ENCODE assay signal across 14 cellular contexts in the genomic region with DNA sequence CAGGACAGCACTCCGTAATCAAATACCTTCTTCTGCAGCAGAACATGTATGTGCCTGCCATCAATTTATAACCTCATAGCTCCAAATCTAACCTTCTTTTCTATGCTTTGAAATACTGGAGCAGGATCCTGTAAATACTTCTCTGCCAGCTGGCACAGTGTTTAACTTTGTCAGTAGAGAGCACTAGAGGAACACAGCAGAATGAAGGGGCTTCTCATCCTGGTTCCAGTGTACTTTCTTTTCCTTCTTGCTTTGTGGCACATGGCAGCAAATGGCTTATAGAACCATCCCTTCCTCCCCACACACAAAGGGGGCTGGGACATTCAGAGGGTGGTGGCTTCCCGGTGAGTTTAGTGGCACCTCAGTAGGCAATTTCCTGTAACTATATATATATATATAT. TPM values are rescaled to one million over a fixed set of nuclear protein-coding genes. Genes with fewer than 3 reads are reported as not detected.
DNase-seq lines count a peak whose midpoint lies in the region; ATAC-seq and TF ChIP-seq lines count a peak whose summit lies in the region.
"Had no signal": no experiment of that assay in that cellular context is flagged by ENCODE, and none has a peak within 500 bp of the region (broad histone marks: within the 10 kb centered on the region; RNA-seq: fewer than 3 reads in every experiment).

No MANE protein-coding gene starts in this region.

- ATAC-seq in GM21360 (IDR thresholded peaks at IDR 0.05; ENCODE audit: unreplicated experiment), result no peak
- ATAC-seq in HG03139 (IDR thresholded peaks at IDR 0.05; ENCODE audit: unreplicated experiment), result no peak
- no peak for ATAC-seq in activated naive CD8-positive, alpha-beta T cell treated with anti-CD3 and anti-CD28 coated beads, Interleukin-2, amount 50 U/mL, for 24 hours

- no peak overlapping the region for H3K27ac ChIP-seq in liver (ENCODE audit: low read depth in 1 of 2, low read length in 2 of 2)
- H3K27ac ChIP-seq: esophagus muscularis mucosa, stomach had no signal

- no peaks in the 10 kb centered on the region for H3K27me3 Mint-ChIP-seq in activated naive CD8-positive, alpha-beta T cell treated with anti-CD3 and anti-CD28 coated beads, Interleukin-2, amount 50 U/mL, for 24 hours
- H3K27me3 Mint-ChIP-seq: activated B cell treated with CpG ODN at 0.5 μM for 24 hours; activated naive CD8-positive, alpha-beta T cell had no signal

- peaks cover 1 to 13% (median 3%) of the 10 kb centered on the region in 4 donors for H3K4me1 ChIP-seq in liver (ENCODE audit: control insufficient read depth in 4 of 4, insufficient read depth in 4 of 4, low read length in 3 of 4)

- DNase-seq in NCI-H2196 (lab: John Stamatoyannopoulos, UW; ENCODE audit: unreplicated experiment) (peak; percentile 45), NCI-H2196 treated with DMSO at 0.1 percent for 48 hours (lab: John Stamatoyannopoulos, UW; ENCODE audit: unreplicated experiment) (no peak), KBM-7 (peak; percentile 39), amniotic epithelial cell (ENCODE audit: low read depth) (peak; percentile 45)
- DNase-seq in activated naive CD8-positive, alpha-beta T cell treated with anti-CD3 and anti-CD28 coated beads, Interleukin-2, amount 50 U/mL, for 24 hours, result no peak
- DNase-seq: activated B cell treated with CpG ODN at 0.5 μM for 24 hours, midbrain, NCI-H526 treated with DMSO at 0.1 percent for 48 hours, stomach had no signal

- no peaks in the 10 kb centered on the region for H3K9me3 ChIP-seq in liver (ENCODE audit: control insufficient read depth in 4 of 4, low read length in 3 of 4)
- H3K9me3 ChIP-seq: esophagus muscularis mucosa, stomach had no signal

- in situ Hi-C loops in KBM-7 (cut with MboI; ENCODE audit: low pct_unique_long_range_greater_than_20kb, low sequenced_read_pairs), result no loop called here

- no peak overlapping the region for H3K27ac Mint-ChIP-seq in activated naive CD8-positive, alpha-beta T cell treated with anti-CD3 and anti-CD28 coated beads, Interleukin-2, amount 50 U/mL, for 24 hours
- H3K27ac Mint-ChIP-seq: activated B cell treated with CpG ODN at 0.5 μM for 24 hours; activated naive CD8-positive, alpha-beta T cell had no signal

- WGBS in liver, result 73% methylated on average over 2 of the region's 2 CpGs

- peaks cover 26% of the 10 kb centered on the region for H3K4me1 Mint-ChIP-seq in activated naive CD8-positive, alpha-beta T cell treated with anti-CD3 and anti-CD28 coated beads, Interleukin-2, amount 50 U/mL, for 24 hours

- TF ChIP-seq RAD21 in liver (IDR thresholded peaks at IDR 0.05), result peak; percentile 25 to 32

- H3K9me3 Mint-ChIP-seq in activated naive CD8-positive, alpha-beta T cell treated with anti-CD3 and anti-CD28 coated beads, Interleukin-2, amount 50 U/mL, for 24 hours, result no peaks in the 10 kb centered on the region
- H3K9me3 Mint-ChIP-seq: activated B cell treated with CpG ODN at 0.5 μM for 24 hours had no signal

- no peak for TF ChIP-seq CTCF in liver (IDR thresholded peaks at IDR 0.05; ENCODE audit: low read depth, low read length, missing input control)

- H3K36me3 ChIP-seq in liver (ENCODE audit: control insufficient read depth in 4 of 4, insufficient read depth in 3 of 4, low read depth in 1 of 4, low read length in 3 of 4), result no peaks in the 10 kb centered on the region
- H3K36me3 ChIP-seq: esophagus muscularis mucosa, stomach had no signal

- H3K4me3 ChIP-seq in liver (ENCODE audit: low read depth in 1 of 3, low read length in 3 of 3), result no peak overlapping the region
- H3K4me3 ChIP-seq: esophagus muscularis mucosa, stomach had no signal

- H3K4me3 Mint-ChIP-seq in activated naive CD8-positive, alpha-beta T cell treated with anti-CD3 and anti-CD28 coated beads, Interleukin-2, amount 50 U/mL, for 24 hours, result no peak overlapping the region
- H3K4me3 Mint-ChIP-seq: activated B cell treated with CpG ODN at 0.5 μM for 24 hours; activated naive CD8-positive, alpha-beta T cell had no signal

- H3K36me3 Mint-ChIP-seq in activated naive CD8-positive, alpha-beta T cell treated with anti-CD3 and anti-CD28 coated beads, Interleukin-2, amount 50 U/mL, for 24 hours (ENCODE audit: low read depth), result peaks cover 4% of the 10 kb centered on the region

- H3K27me3 ChIP-seq in liver (ENCODE audit: control insufficient read depth in 4 of 4, insufficient read depth in 4 of 4, low read length in 3 of 4), result no peaks in the 10 kb centered on the region
- H3K27me3 ChIP-seq: esophagus muscularis mucosa, stomach had no signal

- H3K9ac ChIP-seq in liver (ENCODE audit: low read depth in 1 of 2, low read length in 2 of 2), result no peak overlapping the region

TF ChIP-seq in liver, 16 proteins besides CTCF, POLR2A, EP300 and RAD21:
- TF ChIP-seq TAF1 (conservative IDR thresholded peaks at IDR 0.05) (no peak), EGR1 (IDR thresholded peaks at IDR 0.05; ENCODE audit: low read depth in 2 of 2) (no peak), HNF4G (IDR thresholded peaks at IDR 0.05) (no peak), NR2F2 (IDR thresholded peaks at IDR 0.05) (no peak), GABPA (IDR thresholded peaks at IDR 0.05 in 1 of 2, conservative IDR thresholded peaks at IDR 0.05 in 1 of 2) (no peak), SP1 (IDR thresholded peaks at IDR 0.05) (no peak), FOXA1 (IDR thresholded peaks at IDR 0.05) (no peak), REST (IDR thresholded peaks at IDR 0.05) (no peak), ZBTB33 (IDR thresholded peaks at IDR 0.05) (no peak), YY1 (IDR thresholded peaks at IDR 0.05) (no peak), FOXA2 (IDR thresholded peaks at IDR 0.05) (no peak)
- TF ChIP-seq, protein P1, sequence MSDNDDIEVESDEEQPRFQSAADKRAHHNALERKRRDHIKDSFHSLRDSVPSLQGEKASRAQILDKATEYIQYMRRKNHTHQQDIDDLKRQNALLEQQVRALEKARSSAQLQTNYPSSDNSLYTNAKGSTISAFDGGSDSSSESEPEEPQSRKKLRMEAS (IDR thresholded peaks at IDR 0.05), result no peak

RNA-seq across cellular contexts. Expression of gene FBXW11, which starts 3.8 kb away (rescaled TPM):
- 10 to 100 TPM; 31.0 to 37.5 TPM for total RNA-seq in liver
- 10 to 100 TPM; 11.2 to 13.0 TPM for polyA plus RNA-seq in liver

Comparison
In these comparisons a context has a peak if more than half of its experiments do, and no peak if none do; other contexts are left out.
1. DNase-seq: peak in NCI-H2196 (single experiment), KBM-7 (single experiment) and amniotic epithelial cell (single experiment); none in NCI-H2196 treated with DMSO at 0.1 percent for 48 hours (single experiment) and activated naive CD8-positive, alpha-beta T cell treated with anti-CD3 and anti-CD28 coated beads, Interleukin-2, amount 50 U/mL, for 24 hours (single experiment).